ENCODE assay signal across 1 cellular context in the genomic region with DNA sequence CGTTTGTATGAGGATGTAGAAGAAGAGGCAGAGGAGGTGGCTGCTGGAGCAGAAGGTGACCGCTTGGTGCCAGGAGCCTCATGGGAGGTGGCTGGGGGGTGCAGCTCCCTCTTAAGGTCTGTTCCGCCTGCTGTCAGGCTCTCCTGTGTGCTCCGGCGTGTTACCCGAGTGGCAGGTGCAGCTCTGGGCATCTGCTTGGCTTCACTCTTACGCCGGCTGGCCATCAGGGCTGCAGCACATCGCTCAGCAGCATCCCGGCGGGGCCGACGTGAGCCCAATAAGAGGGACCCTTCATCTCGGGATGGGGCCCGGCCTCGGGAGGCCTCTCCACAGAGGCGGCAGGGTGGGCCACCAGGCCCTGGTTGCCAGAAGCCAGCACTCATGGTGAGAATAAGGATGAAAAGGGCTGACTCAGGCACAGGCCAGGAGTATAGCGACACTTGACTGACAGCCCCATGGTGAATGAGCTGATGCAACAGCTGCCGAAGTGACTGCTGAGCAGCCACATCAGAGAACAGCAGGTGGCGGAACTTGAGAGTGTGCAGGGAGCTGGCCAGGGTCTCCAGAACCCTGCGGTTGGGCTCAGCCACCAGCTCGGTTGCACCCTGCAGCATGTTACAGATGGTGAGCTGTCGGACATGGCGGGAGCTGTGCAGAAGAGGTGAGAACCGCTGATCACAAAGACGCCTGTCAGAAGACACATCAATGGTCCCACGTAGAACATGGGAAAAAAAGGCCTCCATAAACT.
TF ChIP-seq lines count a peak whose summit lies in the region.

No MANE protein-coding gene starts in this region.

TF ChIP-seq in HepG2, 621 proteins besides CTCF, POLR2A, EP300 and RAD21:
- TF ChIP-seq ARNT2 (CRISPR knock-in tag; IDR thresholded peaks at IDR 0.05; ENCODE audit: low read depth) (no peak), AHDC1 (CRISPR knock-in tag; IDR thresholded peaks at IDR 0.05; ENCODE audit: borderline replicate concordance) (no peak), CEBPG (CRISPR knock-in tag; IDR thresholded peaks at IDR 0.05) (peak; percentile 75), ZNF687 (CRISPR knock-in tag; IDR thresholded peaks at IDR 0.05) (peak; percentile 24; the same call in 1 of the 2 replicates), MAFK (conservative IDR thresholded peaks at IDR 0.05 in 1 of 2, IDR thresholded peaks at IDR 0.05 in 1 of 2; ENCODE audit: low read length in 2 of 2) (peak in 1 of 2 experiments; percentile 20; a peak in 1 of 4 replicates), GPN1 (CRISPR knock-in tag; IDR thresholded peaks at IDR 0.05; ENCODE audit: borderline replicate concordance) (no peak), CEBPB (IDR thresholded peaks at IDR 0.05; ENCODE audit: borderline replicate concordance, low read depth, low read length) (peak; percentile 5; the same call in 1 of the 2 replicates), AGO2 (optimal IDR thresholded peaks at IDR 0.05; ENCODE audit: low read depth, low read length) (peak; percentile 89), DRAP1 (CRISPR knock-in tag; IDR thresholded peaks at IDR 0.05) (no peak), FOXC1 (CRISPR knock-in tag; IDR thresholded peaks at IDR 0.05; ENCODE audit: borderline replicate concordance) (no peak), ATF4 (CRISPR knock-in tag; IDR thresholded peaks at IDR 0.05) (peak in 1 of 2 experiments; percentile 83; a peak in 2 of 4 replicates)
- TF ChIP-seq, protein P1, sequence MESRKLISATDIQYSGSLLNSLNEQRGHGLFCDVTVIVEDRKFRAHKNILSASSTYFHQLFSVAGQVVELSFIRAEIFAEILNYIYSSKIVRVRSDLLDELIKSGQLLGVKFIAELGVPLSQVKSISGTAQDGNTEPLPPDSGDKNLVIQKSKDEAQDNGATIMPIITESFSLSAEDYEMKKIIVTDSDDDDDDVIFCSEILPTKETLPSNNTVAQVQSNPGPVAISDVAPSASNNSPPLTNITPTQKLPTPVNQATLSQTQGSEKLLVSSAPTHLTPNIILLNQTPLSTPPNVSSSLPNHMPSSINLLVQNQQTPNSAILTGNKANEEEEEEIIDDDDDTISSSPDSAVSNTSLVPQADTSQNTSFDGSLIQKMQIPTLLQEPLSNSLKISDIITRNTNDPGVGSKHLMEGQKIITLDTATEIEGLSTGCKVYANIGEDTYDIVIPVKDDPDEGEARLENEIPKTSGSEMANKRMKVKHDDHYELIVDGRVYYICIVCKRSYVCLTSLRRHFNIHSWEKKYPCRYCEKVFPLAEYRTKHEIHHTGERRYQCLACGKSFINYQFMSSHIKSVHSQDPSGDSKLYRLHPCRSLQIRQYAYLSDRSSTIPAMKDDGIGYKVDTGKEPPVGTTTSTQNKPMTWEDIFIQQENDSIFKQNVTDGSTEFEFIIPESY (CRISPR knock-in tag; IDR thresholded peaks at IDR 0.05): peak; percentile 33; the same call in 1 of the 2 replicates
TF ChIP-seq in HepG2: peak in this region for 7.
